27 cellular contexts compared by ENCODE assay signal in genomic region chr18:50722311-50722710, GRCh38.
DNase-seq lines count a peak whose midpoint lies in the region; ATAC-seq and TF ChIP-seq lines count a peak whose summit lies in the region.
"Had no signal": no experiment of that assay in that cellular context is flagged by ENCODE, and none has a peak within 500 bp of the region (broad histone marks: within the 10 kb centered on the region; RNA-seq: fewer than 3 reads in every experiment).

No MANE protein-coding gene starts in this region.

- H3K27me3 ChIP-seq in GM06990 (replicated peaks; ENCODE audit: control insufficient read depth, insufficient read depth, low read length): no peaks in the 10 kb centered on the region; the same call in 1 of the 2 replicates
- H3K27me3 ChIP-seq: ascending aorta, esophagus squamous epithelium, neural progenitor cell, testis, uterus had no signal

- H3K9me3 Mint-ChIP-seq in activated T-helper 17 cell treated with anti-CD3 and anti-CD28 coated beads, Interleukin-2, amount 50 U/mL, for 72 hours: no peaks in the 10 kb centered on the region
- no peaks in the 10 kb centered on the region for H3K9me3 Mint-ChIP-seq in stimulated activated naive CD8-positive, alpha-beta T cell treated with anti-CD3 and anti-CD28 coated beads, Interleukin-15, amount 100 ng/mL, for 72 hours
- H3K9me3 Mint-ChIP-seq: activated naive CD8-positive, alpha-beta T cell treated with anti-CD3 and anti-CD28 coated beads, Interleukin-2, amount 10 ng/mL, durations not matched to agents 7 days and 5 days; dendritic cell treated with granulocyte-macrophage colony-stimulating factor and Interleukin-4, amounts not matched to agents 40 ng/mL and 50 ng/mL, for 4 days; IgD-negative memory B cell; neural progenitor cell; T-helper 1 cell treated with Interleukin-12 subunit alpha and Interleukin-12 subunit beta and Interleukin-4 antibody, amounts not matched to agents 30 μg/mL and 1 μg/mL, for 36 hours had no signal

- DNase-seq in GM06990 (ENCODE audit: extremely low read depth, insufficient read length): no peak
- DNase-seq in M059J (ENCODE audit: low read depth): peak; percentile 3
- peak; percentile 72 for DNase-seq in islet precursor cell
- DNase-seq in COLO829 (ENCODE audit: low spot score): no peak
- DNase-seq in kidney glomerular epithelial cell (lab: John Stamatoyannopoulos, UW): no peak
- DNase-seq in stimulated activated naive CD8-positive, alpha-beta T cell treated with anti-CD3 and anti-CD28 coated beads, Interleukin-15, amount 100 ng/mL, for 72 hours: no peak
- DNase-seq: activated gamma-delta T cell; activated naive CD8-positive, alpha-beta T cell treated with anti-CD3 and anti-CD28 coated beads, Interleukin-2, amount 10 ng/mL, durations not matched to agents 7 days and 5 days; C1 segment of cervical spinal cord; DMS79 treated with DMSO at 0.1 percent for 48 hours; esophagus squamous epithelium; mesenchymal stem cell; NCI-H510A; psoas muscle; SK-N-SH; stimulated activated CD4-positive, alpha-beta T cell treated with anti-CD3 and anti-CD28 coated beads, Interleukin-15, amount 100 ng/mL, for 24 hours; stimulated activated naive CD4-positive, alpha-beta T cell; testis; uterus had no signal

- H3K27me3 Mint-ChIP-seq in activated T-helper 17 cell treated with anti-CD3 and anti-CD28 coated beads, Interleukin-2, amount 50 U/mL, for 72 hours: peaks cover 3% of the 10 kb centered on the region
- H3K27me3 Mint-ChIP-seq in stimulated activated naive CD8-positive, alpha-beta T cell treated with anti-CD3 and anti-CD28 coated beads, Interleukin-15, amount 100 ng/mL, for 72 hours: peaks cover 23% of the 10 kb centered on the region
- H3K27me3 Mint-ChIP-seq: dendritic cell treated with granulocyte-macrophage colony-stimulating factor and Interleukin-4, amounts not matched to agents 40 ng/mL and 50 ng/mL, for 4 days had no signal

- no peaks in the 10 kb centered on the region for H3K36me3 Mint-ChIP-seq in activated T-helper 17 cell treated with anti-CD3 and anti-CD28 coated beads, Interleukin-2, amount 50 U/mL, for 72 hours (ENCODE audit: low read depth)
- H3K36me3 Mint-ChIP-seq: activated naive CD8-positive, alpha-beta T cell treated with anti-CD3 and anti-CD28 coated beads, Interleukin-2, amount 10 ng/mL, durations not matched to agents 7 days and 5 days; IgD-negative memory B cell had no signal

- TF ChIP-seq CTCF in GM06990 (IDR thresholded peaks at IDR 0.05; ENCODE audit: insufficient read depth, low read length, poor library complexity, severe bottlenecking): peak; percentile 29

- no peak overlapping the region for H3K4me3 ChIP-seq in GM06990 (replicated peaks; ENCODE audit: low read depth, low read length)
- H3K4me3 ChIP-seq: ascending aorta, esophagus squamous epithelium, neural progenitor cell, psoas muscle, testis, uterus had no signal

- H3K4me1 Mint-ChIP-seq in activated T-helper 17 cell treated with anti-CD3 and anti-CD28 coated beads, Interleukin-2, amount 50 U/mL, for 72 hours: no peaks in the 10 kb centered on the region
- peaks cover 5% of the 10 kb centered on the region for H3K4me1 Mint-ChIP-seq in stimulated activated naive CD8-positive, alpha-beta T cell treated with anti-CD3 and anti-CD28 coated beads, Interleukin-15, amount 100 ng/mL, for 72 hours

- H3K27ac Mint-ChIP-seq in activated T-helper 17 cell treated with anti-CD3 and anti-CD28 coated beads, Interleukin-2, amount 50 U/mL, for 72 hours: no peak overlapping the region
- H3K27ac Mint-ChIP-seq in stimulated activated naive CD8-positive, alpha-beta T cell treated with anti-CD3 and anti-CD28 coated beads, Interleukin-15, amount 100 ng/mL, for 72 hours: peak overlapping the region in 1 of 2 donors; percentile 6
- H3K27ac Mint-ChIP-seq: activated naive CD8-positive, alpha-beta T cell treated with anti-CD3 and anti-CD28 coated beads, Interleukin-2, amount 10 ng/mL, durations not matched to agents 7 days and 5 days; dendritic cell treated with granulocyte-macrophage colony-stimulating factor and Interleukin-4, amounts not matched to agents 40 ng/mL and 50 ng/mL, for 4 days; IgD-negative memory B cell; neural progenitor cell; T-helper 1 cell treated with Interleukin-12 subunit alpha and Interleukin-12 subunit beta and Interleukin-4 antibody, amounts not matched to agents 30 μg/mL and 1 μg/mL, for 36 hours had no signal

- ATAC-seq in activated T-helper 17 cell treated with anti-CD3 and anti-CD28 coated beads, Interleukin-2, amount 50 U/mL, for 72 hours (replicated peaks): peak; percentile 23
- no peak for ATAC-seq in HG02870 (IDR thresholded peaks at IDR 0.05; ENCODE audit: unreplicated experiment)
- no peak for ATAC-seq in stimulated activated naive CD8-positive, alpha-beta T cell treated with anti-CD3 and anti-CD28 coated beads, Interleukin-15, amount 100 ng/mL, for 72 hours
- ATAC-seq: left lobe of liver, psoas muscle had no signal

- no peak overlapping the region for H3K4me3 Mint-ChIP-seq in activated T-helper 17 cell treated with anti-CD3 and anti-CD28 coated beads, Interleukin-2, amount 50 U/mL, for 72 hours
- H3K4me3 Mint-ChIP-seq in stimulated activated naive CD8-positive, alpha-beta T cell treated with anti-CD3 and anti-CD28 coated beads, Interleukin-15, amount 100 ng/mL, for 72 hours: no peak overlapping the region
- H3K4me3 Mint-ChIP-seq: activated naive CD8-positive, alpha-beta T cell treated with anti-CD3 and anti-CD28 coated beads, Interleukin-2, amount 10 ng/mL, durations not matched to agents 7 days and 5 days; dendritic cell treated with granulocyte-macrophage colony-stimulating factor and Interleukin-4, amounts not matched to agents 40 ng/mL and 50 ng/mL, for 4 days; IgD-negative memory B cell; neural progenitor cell; T-helper 1 cell treated with Interleukin-12 subunit alpha and Interleukin-12 subunit beta and Interleukin-4 antibody, amounts not matched to agents 30 μg/mL and 1 μg/mL, for 36 hours had no signal

- H3K36me3 ChIP-seq in GM06990 (ENCODE audit: control insufficient read depth, insufficient read depth, low read length): no peaks in the 10 kb centered on the region
- H3K36me3 ChIP-seq: ascending aorta, esophagus squamous epithelium, neural progenitor cell, uterus had no signal

Comparison
In these comparisons a context has a peak if more than half of its experiments do, and no peak if none do; other contexts are left out.
1. DNase-seq: peak in M059J (single experiment) and islet precursor cell (single experiment); none in GM06990 (single experiment), COLO829 (single experiment), kidney glomerular epithelial cell (single experiment) and stimulated activated naive CD8-positive, alpha-beta T cell treated with anti-CD3 and anti-CD28 coated beads, Interleukin-15, amount 100 ng/mL, for 72 hours (0 of 2).